ENCODE assay signal across 9 cellular contexts in the genomic region with DNA sequence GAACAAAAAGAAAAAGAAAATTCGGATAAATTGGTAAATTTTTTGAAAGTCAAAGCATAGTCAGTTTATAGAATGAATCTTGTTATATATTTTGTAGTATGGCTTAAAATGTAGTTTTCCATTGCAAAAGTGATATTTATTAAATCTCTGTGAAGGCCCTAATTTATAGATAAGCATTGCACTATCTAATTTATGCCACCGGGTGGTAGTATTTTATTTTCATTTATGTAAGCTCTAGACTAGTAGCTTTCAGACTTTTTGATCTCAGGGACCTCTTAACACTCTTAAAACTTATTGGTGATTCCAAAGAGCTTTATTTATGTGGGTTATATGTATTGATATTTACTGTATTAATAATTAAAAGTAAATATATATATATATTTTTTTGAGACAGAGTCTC.
A peak's percentile ranks its signal among the peaks of the same experiment; 100 is the strongest.
DNase-seq lines count a peak whose midpoint lies in the region; ATAC-seq and TF ChIP-seq lines count a peak whose summit lies in the region.
"Had no signal": no experiment of that assay in that cellular context is flagged by ENCODE, and none has a peak within 500 bp of the region (broad histone marks: within the 10 kb centered on the region; RNA-seq: fewer than 3 reads in every experiment).

No MANE protein-coding gene starts in this region.

- intact Hi-C loops in esophagus squamous epithelium (cut with DNase I): no loop called here

- no peaks in the 10 kb centered on the region for H3K9me3 Mint-ChIP-seq in activated naive CD8-positive, alpha-beta T cell treated with anti-CD3 and anti-CD28 coated beads, Interleukin-2, amount 50 U/mL, for 24 hours
- H3K9me3 Mint-ChIP-seq: dendritic cell treated with granulocyte-macrophage colony-stimulating factor and Interleukin-4, amounts not matched to agents 40 ng/mL and 50 ng/mL, for 4 days had no signal

- no peak overlapping the region for H3K4me3 ChIP-seq in esophagus squamous epithelium

- DNase-seq in SHP77 (lab: John Stamatoyannopoulos, UW) (peak; percentile 1 to 2), SHP77 treated with DMSO at 0.1 percent for 48 hours (lab: John Stamatoyannopoulos, UW) (no peak), NCI-H748 (lab: John Stamatoyannopoulos, UW; ENCODE audit: unreplicated experiment) (peak; percentile 10), esophagus squamous epithelium (lab: John Stamatoyannopoulos, UW) (no peak), superior temporal gyrus (ENCODE audit: extremely low spot score) (peak; percentile 68), COLO668 (lab: John Stamatoyannopoulos, UW; ENCODE audit: unreplicated experiment) (no peak)
- no peak for DNase-seq in activated naive CD8-positive, alpha-beta T cell treated with anti-CD3 and anti-CD28 coated beads, Interleukin-2, amount 50 U/mL, for 24 hours

- peak in 4 of 6 experiments; percentile 29 to 48 (median 40) for TF ChIP-seq CTCF in esophagus squamous epithelium (IDR thresholded peaks at IDR 0.05)

- H3K9me3 ChIP-seq in esophagus squamous epithelium: no peaks in the 10 kb centered on the region

- 66 to 69% methylated on average over 2 of the region's 2 CpGs for WGBS in esophagus squamous epithelium, 2 donors

- H3K27me3 Mint-ChIP-seq in activated naive CD8-positive, alpha-beta T cell treated with anti-CD3 and anti-CD28 coated beads, Interleukin-2, amount 50 U/mL, for 24 hours: no peaks in the 10 kb centered on the region
- H3K27me3 Mint-ChIP-seq: dendritic cell treated with granulocyte-macrophage colony-stimulating factor and Interleukin-4, amounts not matched to agents 40 ng/mL and 50 ng/mL, for 4 days had no signal

- H3K27me3 ChIP-seq in esophagus squamous epithelium: no peaks in the 10 kb centered on the region

- ATAC-seq in activated naive CD8-positive, alpha-beta T cell treated with anti-CD3 and anti-CD28 coated beads, Interleukin-2, amount 50 U/mL, for 24 hours: no peak
- no peak for ATAC-seq in HG03159 (IDR thresholded peaks at IDR 0.05; ENCODE audit: unreplicated experiment)

- H3K27ac ChIP-seq in esophagus squamous epithelium: no peak overlapping the region

- peaks cover 0 to 47% (median 0%) of the 10 kb centered on the region in 3 donors for H3K36me3 ChIP-seq in esophagus squamous epithelium

- no peak overlapping the region for H3K4me3 Mint-ChIP-seq in activated naive CD8-positive, alpha-beta T cell treated with anti-CD3 and anti-CD28 coated beads, Interleukin-2, amount 50 U/mL, for 24 hours
- H3K4me3 Mint-ChIP-seq: dendritic cell treated with granulocyte-macrophage colony-stimulating factor and Interleukin-4, amounts not matched to agents 40 ng/mL and 50 ng/mL, for 4 days had no signal

- no peak overlapping the region for H3K27ac Mint-ChIP-seq in activated naive CD8-positive, alpha-beta T cell treated with anti-CD3 and anti-CD28 coated beads, Interleukin-2, amount 50 U/mL, for 24 hours
- H3K27ac Mint-ChIP-seq: dendritic cell treated with granulocyte-macrophage colony-stimulating factor and Interleukin-4, amounts not matched to agents 40 ng/mL and 50 ng/mL, for 4 days had no signal

- TF ChIP-seq POLR2A in esophagus squamous epithelium (IDR thresholded peaks at IDR 0.05): no peak

- no peaks in the 10 kb centered on the region for H3K4me1 ChIP-seq in esophagus squamous epithelium

- H3K36me3 Mint-ChIP-seq in activated naive CD8-positive, alpha-beta T cell treated with anti-CD3 and anti-CD28 coated beads, Interleukin-2, amount 50 U/mL, for 24 hours (ENCODE audit: low read depth): peaks cover 18% of the 10 kb centered on the region

- peaks cover 15% of the 10 kb centered on the region for H3K4me1 Mint-ChIP-seq in activated naive CD8-positive, alpha-beta T cell treated with anti-CD3 and anti-CD28 coated beads, Interleukin-2, amount 50 U/mL, for 24 hours

Comparison
In these comparisons a context has a peak if more than half of its experiments do, and no peak if none do; other contexts are left out.
1. DNase-seq: peak in SHP77 (2 of 2), NCI-H748 (single experiment) and superior temporal gyrus (single experiment); none in SHP77 treated with DMSO at 0.1 percent for 48 hours (single experiment), esophagus squamous epithelium (single experiment), COLO668 (single experiment) and activated naive CD8-positive, alpha-beta T cell treated with anti-CD3 and anti-CD28 coated beads, Interleukin-2, amount 50 U/mL, for 24 hours (single experiment).